ENCODE assay signal across 8 cellular contexts in the genomic region with DNA sequence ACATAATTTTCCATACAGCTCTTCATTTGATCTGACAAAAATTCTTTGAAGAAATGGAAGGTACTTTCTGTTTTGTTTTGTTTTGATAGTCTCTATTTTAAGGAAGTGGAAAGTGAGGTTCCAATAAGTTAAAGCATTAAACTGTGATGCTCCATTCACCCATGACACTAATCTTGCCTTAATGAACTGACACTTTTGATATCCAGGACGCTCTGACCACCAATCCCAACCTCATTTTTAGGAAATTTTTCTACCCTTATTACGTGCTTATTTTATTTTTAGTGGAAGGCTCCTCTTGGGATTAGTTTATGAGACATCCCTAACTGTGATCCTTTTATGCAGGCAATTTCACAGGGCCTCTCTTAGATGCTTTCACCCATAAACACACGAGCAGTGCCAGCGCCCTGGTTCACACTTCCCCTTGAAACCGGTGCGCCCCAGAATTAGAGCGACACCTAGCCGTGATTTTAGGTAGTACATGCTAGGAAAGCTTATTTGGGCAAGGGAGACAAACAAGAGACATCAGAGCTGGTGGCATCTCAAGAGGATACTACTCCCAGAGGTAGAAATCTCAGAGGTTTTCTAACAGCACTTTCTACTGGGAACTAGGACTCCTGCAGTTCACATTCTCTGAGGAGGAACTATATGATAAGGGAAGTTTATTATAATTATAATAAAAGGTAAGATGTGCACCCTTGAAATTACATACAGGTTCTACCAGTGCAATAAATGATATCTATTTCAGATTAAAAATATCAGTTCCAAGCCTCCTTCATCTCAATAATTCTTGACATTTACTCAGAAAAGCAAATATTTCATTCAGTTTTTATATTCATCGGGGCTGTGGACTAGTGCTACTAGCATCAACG.
A peak's percentile ranks its signal among the peaks of the same experiment; 100 is the strongest.
DNase-seq lines count a peak whose midpoint lies in the region; ATAC-seq and TF ChIP-seq lines count a peak whose summit lies in the region.

No MANE protein-coding gene starts in this region.

- intact Hi-C loops in CD14-positive monocyte (cut with micrococcal nuclease), result loop anchor here in 1 of 2 donors (5.0 kb wide), 1 partner anchor 552 kb away; no protein-coding TSS in a partner anchor
- intact Hi-C loops in lower lobe of right lung (cut with DNase I), result no loop called here

- H3K36me3 Mint-ChIP-seq in CD14-positive monocyte, result peaks cover 3 to 4% of the 10 kb centered on the region in 2 donors

- peak; percentile 68 for ATAC-seq in GM19324 (IDR thresholded peaks at IDR 0.05; ENCODE audit: low FRiP score, unreplicated experiment)
- ATAC-seq in HG03432 (IDR thresholded peaks at IDR 0.05; ENCODE audit: unreplicated experiment), result peak; percentile 71
- peak; percentile 81 to 90 for ATAC-seq in lower lobe of right lung

- H3K27me3 ChIP-seq in lower lobe of right lung (ENCODE audit: low read depth), result no peaks in the 10 kb centered on the region

- TF ChIP-seq CTCF in CD14-positive monocyte (IDR thresholded peaks at IDR 0.05) (peak; percentile 89), lower lobe of right lung (IDR thresholded peaks at IDR 0.05) (peak; percentile 93)

- peak overlapping the region in 6 of 7 donors; percentile 53 to 84 (median 75) for H3K27ac Mint-ChIP-seq in CD14-positive monocyte

- peak overlapping the region; percentile 48 to 70 for H3K4me3 Mint-ChIP-seq in CD14-positive monocyte

- no peaks in the 10 kb centered on the region for H3K9me3 ChIP-seq in lower lobe of right lung

- H3K4me3 ChIP-seq in lower lobe of right lung, result no peak overlapping the region

- no peaks in the 10 kb centered on the region for H3K9me3 Mint-ChIP-seq in CD14-positive monocyte

- peak; percentile 70 for DNase-seq in CD14-positive monocyte (ENCODE audit: low spot score)
- DNase-seq in NCI-H460 (ENCODE audit: extremely low read depth, low read depth), result peak; percentile 51
- DNase-seq in activated CD4-positive, alpha-beta T cell treated with anti-CD3 and anti-CD28 coated beads, Interleukin-2, amount 50 U/mL, for 1 hour, result peak; percentile 65
- peak; percentile 44 to 65 for DNase-seq in dermis microvascular lymphatic vessel endothelial cell (ENCODE audit: low read depth in 2 of 2)
- peak; percentile 71 for DNase-seq in lower lobe of right lung
- DNase-seq in stimulated activated CD8-positive, alpha-beta memory T cell treated with anti-CD3 and anti-CD28 coated beads, Interleukin-12 subunit alpha, Interleukin-12 subunit beta, amount 100 ng/mL, for 24 hours (ENCODE audit: extremely low read depth), result peak; percentile 40

- peaks cover 18% of the 10 kb centered on the region for H3K4me1 Mint-ChIP-seq in CD14-positive monocyte

- no peak overlapping the region for H3K27ac ChIP-seq in lower lobe of right lung

- no peaks in the 10 kb centered on the region for H3K36me3 ChIP-seq in lower lobe of right lung

- peaks cover 5% of the 10 kb centered on the region for H3K4me1 ChIP-seq in lower lobe of right lung

- no peaks in the 10 kb centered on the region for H3K27me3 Mint-ChIP-seq in CD14-positive monocyte (ENCODE audit: low read depth in 3 of 3)
